20 cellular contexts compared by ENCODE assay signal in genomic region chr7:142593106-142593505, GRCh38.
DNase-seq lines count a peak whose midpoint lies in the region; ATAC-seq and TF ChIP-seq lines count a peak whose summit lies in the region.
"Had no signal": no experiment of that assay in that cellular context is flagged by ENCODE, and none has a peak within 500 bp of the region (broad histone marks: within the 10 kb centered on the region; RNA-seq: fewer than 3 reads in every experiment).

No MANE protein-coding gene starts in this region.

- no peaks in the 10 kb centered on the region for H3K9me3 Mint-ChIP-seq in activated CD8-positive, alpha-beta T cell treated with anti-CD3 and anti-CD28 coated beads, Interleukin-2, amount 10 ng/mL, durations not matched to agents 7 days and 5 days (ENCODE audit: insufficient read depth)
- H3K9me3 Mint-ChIP-seq in activated CD8-positive, alpha-beta T cell treated with anti-CD3 and anti-CD28 coated beads for 36 hours, result no peaks in the 10 kb centered on the region
- H3K9me3 Mint-ChIP-seq in natural killer cell treated with Interleukin-12 subunit alpha and Interleukin-12 subunit beta and Interleukin-15 and Interleukin-18, amount 100 ng/mL, for 72 hours, result no peaks in the 10 kb centered on the region
- H3K9me3 Mint-ChIP-seq in natural killer cell (no peaks in the 10 kb centered on the region), MCF 10A (ENCODE audit: unreplicated experiment) (no peaks in the 10 kb centered on the region)
- H3K9me3 Mint-ChIP-seq: CD4-positive, CD25-positive, alpha-beta regulatory T cell; CD8-positive, alpha-beta T cell; HFFc6 had no signal

- no peaks in the 10 kb centered on the region for H3K36me3 ChIP-seq in body of pancreas (replicated peaks in 1 of 2; ENCODE audit: insufficient read depth in 1 of 2, low read depth in 2 of 2)
- H3K36me3 ChIP-seq: BLaER1, HAP-1 had no signal

- H3K4me3 Mint-ChIP-seq in activated CD8-positive, alpha-beta T cell treated with anti-CD3 and anti-CD28 coated beads, Interleukin-2, amount 10 ng/mL, durations not matched to agents 7 days and 5 days, result no peak overlapping the region
- H3K4me3 Mint-ChIP-seq in activated CD8-positive, alpha-beta T cell treated with anti-CD3 and anti-CD28 coated beads for 36 hours, result no peak overlapping the region
- H3K4me3 Mint-ChIP-seq in natural killer cell treated with Interleukin-12 subunit alpha and Interleukin-12 subunit beta and Interleukin-15 and Interleukin-18, amount 100 ng/mL, for 72 hours, result peak overlapping the region; percentile 20
- H3K4me3 Mint-ChIP-seq in natural killer cell, result no peak overlapping the region
- H3K4me3 Mint-ChIP-seq in MCF 10A (ENCODE audit: unreplicated experiment), result no peak overlapping the region
- H3K4me3 Mint-ChIP-seq: B cell; CD4-positive, CD25-positive, alpha-beta regulatory T cell; CD8-positive, alpha-beta T cell; HFFc6 had no signal

- DNase-seq in activated CD8-positive, alpha-beta T cell treated with anti-CD3 and anti-CD28 coated beads, Interleukin-2, amount 10 ng/mL, durations not matched to agents 7 days and 5 days, result no peak
- no peak for DNase-seq in activated CD8-positive, alpha-beta T cell treated with anti-CD3 and anti-CD28 coated beads for 36 hours
- DNase-seq in natural killer cell treated with Interleukin-12 subunit alpha and Interleukin-12 subunit beta and Interleukin-15 and Interleukin-18, amount 100 ng/mL, for 72 hours (ENCODE audit: low spot score), result no peak
- no peak for DNase-seq in natural killer cell
- no peak for DNase-seq in body of pancreas
- DNase-seq in DMS79 treated with DMSO at 0.1 percent for 48 hours (lab: John Stamatoyannopoulos, UW), result no peak
- no peak for DNase-seq in HK-2 (ENCODE audit: unreplicated experiment)
- DNase-seq in MCF 10A (ENCODE audit: unreplicated experiment), result no peak
- DNase-seq: Caco-2; CD4-positive, CD25-positive, alpha-beta regulatory T cell; CD8-positive, alpha-beta T cell; DMS153; GF-D8; GOT3; HFFc6 had no signal

- POLR2A ChIA-PET in activated CD8-positive, alpha-beta T cell treated with anti-CD3 and anti-CD28 coated beads, Interleukin-2, amount 10 ng/mL, durations not matched to agents 7 days and 5 days (lab: Charles Lee), result no interaction called here
- POLR2A ChIA-PET in activated CD8-positive, alpha-beta T cell treated with anti-CD3 and anti-CD28 coated beads for 36 hours (lab: Charles Lee), result no interaction called here
- POLR2A ChIA-PET in MCF 10A (lab: Yijun Ruan, JAX), result no interaction called here

- H3K4me1 Mint-ChIP-seq in activated CD8-positive, alpha-beta T cell treated with anti-CD3 and anti-CD28 coated beads, Interleukin-2, amount 10 ng/mL, durations not matched to agents 7 days and 5 days (ENCODE audit: low read depth), result no peaks in the 10 kb centered on the region
- no peaks in the 10 kb centered on the region for H3K4me1 Mint-ChIP-seq in activated CD8-positive, alpha-beta T cell treated with anti-CD3 and anti-CD28 coated beads for 36 hours (ENCODE audit: low read depth)
- H3K4me1 Mint-ChIP-seq in natural killer cell treated with Interleukin-12 subunit alpha and Interleukin-12 subunit beta and Interleukin-15 and Interleukin-18, amount 100 ng/mL, for 72 hours (ENCODE audit: low read depth in 2 of 2), result no peaks in the 10 kb centered on the region
- H3K4me1 Mint-ChIP-seq in natural killer cell (no peaks in the 10 kb centered on the region), MCF 10A (ENCODE audit: insufficient read depth, unreplicated experiment) (no peaks in the 10 kb centered on the region)
- H3K4me1 Mint-ChIP-seq: B cell; CD4-positive, CD25-positive, alpha-beta regulatory T cell had no signal

- H3K36me3 Mint-ChIP-seq in activated CD8-positive, alpha-beta T cell treated with anti-CD3 and anti-CD28 coated beads, Interleukin-2, amount 10 ng/mL, durations not matched to agents 7 days and 5 days (ENCODE audit: low read depth), result no peaks in the 10 kb centered on the region
- H3K36me3 Mint-ChIP-seq in activated CD8-positive, alpha-beta T cell treated with anti-CD3 and anti-CD28 coated beads for 36 hours (ENCODE audit: low read depth), result no peaks in the 10 kb centered on the region
- H3K36me3 Mint-ChIP-seq in natural killer cell treated with Interleukin-12 subunit alpha and Interleukin-12 subunit beta and Interleukin-15 and Interleukin-18, amount 100 ng/mL, for 72 hours, result no peaks in the 10 kb centered on the region
- H3K36me3 Mint-ChIP-seq in natural killer cell (no peaks in the 10 kb centered on the region), MCF 10A (ENCODE audit: insufficient read depth, unreplicated experiment) (no peaks in the 10 kb centered on the region)
- H3K36me3 Mint-ChIP-seq: CD8-positive, alpha-beta T cell had no signal

- H3K27ac Mint-ChIP-seq in activated CD8-positive, alpha-beta T cell treated with anti-CD3 and anti-CD28 coated beads, Interleukin-2, amount 10 ng/mL, durations not matched to agents 7 days and 5 days, result peak overlapping the region; percentile 27
- H3K27ac Mint-ChIP-seq in activated CD8-positive, alpha-beta T cell treated with anti-CD3 and anti-CD28 coated beads for 36 hours, result no peak overlapping the region
- no peak overlapping the region for H3K27ac Mint-ChIP-seq in natural killer cell treated with Interleukin-12 subunit alpha and Interleukin-12 subunit beta and Interleukin-15 and Interleukin-18, amount 100 ng/mL, for 72 hours
- H3K27ac Mint-ChIP-seq in natural killer cell (no peak overlapping the region), MCF 10A (ENCODE audit: low read depth, unreplicated experiment) (no peak overlapping the region)
- H3K27ac Mint-ChIP-seq: B cell; CD8-positive, alpha-beta T cell; HFFc6 had no signal

- H3K27ac ChIP-seq in body of pancreas, result peak overlapping the region in 3 of 4 donors; percentile 32 to 63 (median 56)
- H3K27ac ChIP-seq: 22Rv1, BLaER1, C4-2B had no signal

- ATAC-seq in activated CD8-positive, alpha-beta T cell treated with anti-CD3 and anti-CD28 coated beads, Interleukin-2, amount 10 ng/mL, durations not matched to agents 7 days and 5 days, result no peak
- ATAC-seq in activated CD8-positive, alpha-beta T cell treated with anti-CD3 and anti-CD28 coated beads for 36 hours, result no peak
- ATAC-seq in natural killer cell treated with Interleukin-12 subunit alpha and Interleukin-12 subunit beta and Interleukin-15 and Interleukin-18, amount 100 ng/mL, for 72 hours, result no peak
- ATAC-seq in natural killer cell, result no peak
- peak; percentile 38 for ATAC-seq in body of pancreas
- ATAC-seq: CD8-positive, alpha-beta T cell had no signal

- no peak for TF ChIP-seq POLR2A in body of pancreas (IDR thresholded peaks at IDR 0.05)

- CTCF ChIA-PET in activated CD8-positive, alpha-beta T cell treated with anti-CD3 and anti-CD28 coated beads, Interleukin-2, amount 10 ng/mL, durations not matched to agents 7 days and 5 days (lab: Charles Lee), result no interaction called here
- CTCF ChIA-PET in activated CD8-positive, alpha-beta T cell treated with anti-CD3 and anti-CD28 coated beads for 36 hours (lab: Charles Lee), result no interaction called here
- CTCF ChIA-PET in MCF 10A (lab: Yijun Ruan, JAX), result interaction anchor here (0.9 to 7.0 kb wide), 3 partner anchors 12 to 58 kb away, joined by 3 to 92 read pairs (median 45); no protein-coding TSS in a partner anchor

- no peaks in the 10 kb centered on the region for H3K9me3 ChIP-seq in body of pancreas
- H3K9me3 ChIP-seq: BLaER1, Caco-2, HAP-1 had no signal

- H3K4me1 ChIP-seq in body of pancreas, result peaks cover 64% of the 10 kb centered on the region
- H3K4me1 ChIP-seq: Caco-2, HAP-1 had no signal

- TF ChIP-seq CTCF in activated CD8-positive, alpha-beta T cell treated with anti-CD3 and anti-CD28 coated beads for 36 hours (IDR thresholded peaks at IDR 0.05), result no peak
- no peak for TF ChIP-seq CTCF in natural killer cell (IDR thresholded peaks at IDR 0.05)
- no peak for TF ChIP-seq CTCF in body of pancreas (IDR thresholded peaks at IDR 0.05)
- TF ChIP-seq CTCF in MCF 10A (IDR thresholded peaks at IDR 0.05; ENCODE audit: unreplicated experiment), result no peak

- H3K27me3 Mint-ChIP-seq in activated CD8-positive, alpha-beta T cell treated with anti-CD3 and anti-CD28 coated beads, Interleukin-2, amount 10 ng/mL, durations not matched to agents 7 days and 5 days (ENCODE audit: low read depth), result peaks cover 2% of the 10 kb centered on the region
- peaks cover under 1% of the 10 kb centered on the region for H3K27me3 Mint-ChIP-seq in activated CD8-positive, alpha-beta T cell treated with anti-CD3 and anti-CD28 coated beads for 36 hours
- H3K27me3 Mint-ChIP-seq in natural killer cell treated with Interleukin-12 subunit alpha and Interleukin-12 subunit beta and Interleukin-15 and Interleukin-18, amount 100 ng/mL, for 72 hours, result peaks cover 0 to 8% of the 10 kb centered on the region in 2 donors
- no peaks in the 10 kb centered on the region for H3K27me3 Mint-ChIP-seq in natural killer cell (ENCODE audit: low read depth in 2 of 2)
- no peaks in the 10 kb centered on the region for H3K27me3 Mint-ChIP-seq in MCF 10A (ENCODE audit: insufficient read depth, unreplicated experiment)

- H3K4me3 ChIP-seq in body of pancreas, result no peak overlapping the region
- H3K4me3 ChIP-seq: BLaER1, HAP-1 had no signal

- H3K27me3 ChIP-seq in body of pancreas, result no peaks in the 10 kb centered on the region
- H3K27me3 ChIP-seq: BLaER1 had no signal

- BruUV-seq in MCF 10A (replicated peaks; lab: Mats Ljungman, UMichigan), result no TSS peak

- intact Hi-C loops in activated CD8-positive, alpha-beta T cell treated with anti-CD3 and anti-CD28 coated beads for 36 hours (cut with micrococcal nuclease), result no loop called here
- intact Hi-C loops in natural killer cell (cut with micrococcal nuclease) (no loop called here), body of pancreas (cut with DNase I) (no loop called here), MCF 10A (cut with micrococcal nuclease) (no loop called here)

- WGBS in body of pancreas, 2 donors, result 78 to 93% methylated on average over 4 of the region's 4 CpGs
